ENCODE assay signal across 30 cellular contexts in the genomic region with DNA sequence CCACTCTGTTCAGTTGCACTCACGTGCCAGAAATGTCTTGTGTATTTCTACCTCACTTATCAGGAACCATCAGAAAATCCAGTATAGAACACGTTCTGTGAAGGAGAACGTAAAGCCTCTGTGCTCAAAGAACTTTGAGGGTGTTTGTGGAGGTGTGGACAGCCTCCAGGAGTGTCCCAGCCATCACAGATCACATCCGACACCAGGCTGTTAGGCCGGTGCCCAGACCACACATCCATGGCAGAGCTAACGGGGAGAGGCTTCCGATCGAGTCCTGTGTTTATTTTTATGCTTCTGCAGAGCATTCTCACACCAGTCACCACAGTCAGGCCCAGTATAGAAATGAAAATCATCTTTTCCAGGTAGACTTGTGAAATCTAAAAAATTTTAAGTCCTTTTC.
"Had no signal": no experiment of that assay in that cellular context is flagged by ENCODE, and none has a peak within 500 bp of the region (broad histone marks: within the 10 kb centered on the region; RNA-seq: fewer than 3 reads in every experiment).

No MANE protein-coding gene starts in this region.

- H3K27ac ChIP-seq: body of pancreas, gastrocnemius medialis, lower lobe of right lung, neutrophil, skin epidermis had no signal

- H3K9me3 ChIP-seq: adrenal gland, body of pancreas, gastrocnemius medialis, lower lobe of right lung, neutrophil, thoracic aorta had no signal

- H3K4me1 Mint-ChIP-seq: immature natural killer cell had no signal

- H3K9me3 Mint-ChIP-seq: activated CD4-positive, alpha-beta memory T cell treated with anti-CD3 and anti-CD28 coated beads for 36 hours; activated naive CD4-positive, alpha-beta T cell treated with anti-CD3 and anti-CD28 coated beads, Interleukin-2, amount 50 U/mL, for 72 hours; activated T-cell treated with anti-CD3 and anti-CD28 coated beads, Interleukin-2, amount 50 U/mL, for 72 hours; immature natural killer cell; natural killer cell treated with Interleukin-12 subunit alpha and Interleukin-12 subunit beta and Interleukin-15 and Interleukin-18, amount 100 ng/mL, for 72 hours; stimulated activated effector memory CD8-positive, alpha-beta T cell treated with anti-CD3 and anti-CD28 coated beads, Interleukin-12 subunit alpha, Interleukin-12 subunit beta, amount 100 ng/mL, for 72 hours; stimulated activated naive CD8-positive, alpha-beta T cell treated with anti-CD3 and anti-CD28 coated beads, Interleukin-15, Interleukin-2, amounts not matched to agents 100 ng/mL and 50 ng/mL, for 24 hours; T-cell had no signal

- H3K27me3 Mint-ChIP-seq: activated CD4-positive, alpha-beta memory T cell treated with anti-CD3 and anti-CD28 coated beads for 36 hours; natural killer cell treated with Interleukin-12 subunit alpha and Interleukin-12 subunit beta and Interleukin-15 and Interleukin-18, amount 100 ng/mL, for 72 hours; stimulated activated naive CD8-positive, alpha-beta T cell treated with anti-CD3 and anti-CD28 coated beads, Interleukin-15, Interleukin-2, amounts not matched to agents 100 ng/mL and 50 ng/mL, for 24 hours; T-cell had no signal

- DNase-seq: activated CD4-positive, alpha-beta memory T cell treated with anti-CD3 and anti-CD28 coated beads for 36 hours; activated CD4-positive, alpha-beta T cell treated with anti-CD3 and anti-CD28 coated beads for 4 hours; activated CD4-positive, CD25-positive, alpha-beta regulatory T cell; activated naive CD4-positive, alpha-beta T cell; activated T-cell treated with anti-CD3 and anti-CD28 coated beads, Interleukin-2, amount 50 U/mL, for 72 hours; body of pancreas; cerebellar nuclear complex; effector memory CD4-positive, alpha-beta T cell; erythroblast; gastrocnemius medialis; glutamatergic neuron; hippocampal formation; immature natural killer cell; kidney; mesenchymal stem cell; stimulated activated CD4-positive, alpha-beta T cell treated with anti-CD3 and anti-CD28 coated beads, Interleukin-4, amount 100 ng/mL, for 24 hours; T-cell; trophoblast cell had no signal

- H3K27ac Mint-ChIP-seq: activated CD4-positive, alpha-beta memory T cell treated with anti-CD3 and anti-CD28 coated beads for 36 hours; activated T-cell treated with anti-CD3 and anti-CD28 coated beads, Interleukin-2, amount 50 U/mL, for 72 hours; immature natural killer cell; natural killer cell treated with Interleukin-12 subunit alpha and Interleukin-12 subunit beta and Interleukin-15 and Interleukin-18, amount 100 ng/mL, for 72 hours; stimulated activated effector memory CD8-positive, alpha-beta T cell treated with anti-CD3 and anti-CD28 coated beads, Interleukin-12 subunit alpha, Interleukin-12 subunit beta, amount 100 ng/mL, for 72 hours; stimulated activated naive CD8-positive, alpha-beta T cell treated with anti-CD3 and anti-CD28 coated beads, Interleukin-15, Interleukin-2, amounts not matched to agents 100 ng/mL and 50 ng/mL, for 24 hours had no signal

- H3K27me3 ChIP-seq: adrenal gland, body of pancreas, dorsolateral prefrontal cortex, gastrocnemius medialis, neutrophil had no signal

- H3K4me3 ChIP-seq: adrenal gland, body of pancreas, coronary artery, dorsolateral prefrontal cortex, gastrocnemius medialis, lower lobe of right lung, skin epidermis, thoracic aorta had no signal

- H3K4me3 Mint-ChIP-seq: activated CD4-positive, alpha-beta memory T cell treated with anti-CD3 and anti-CD28 coated beads for 36 hours; activated T-cell treated with anti-CD3 and anti-CD28 coated beads, Interleukin-2, amount 50 U/mL, for 72 hours; immature natural killer cell; natural killer cell treated with Interleukin-12 subunit alpha and Interleukin-12 subunit beta and Interleukin-15 and Interleukin-18, amount 100 ng/mL, for 72 hours; stimulated activated effector memory CD8-positive, alpha-beta T cell treated with anti-CD3 and anti-CD28 coated beads, Interleukin-12 subunit alpha, Interleukin-12 subunit beta, amount 100 ng/mL, for 72 hours; stimulated activated naive CD8-positive, alpha-beta T cell treated with anti-CD3 and anti-CD28 coated beads, Interleukin-15, Interleukin-2, amounts not matched to agents 100 ng/mL and 50 ng/mL, for 24 hours; T-cell had no signal

- ATAC-seq: activated naive CD4-positive, alpha-beta T cell treated with anti-CD3 and anti-CD28 coated beads, Interleukin-2, amount 50 U/mL, for 72 hours; activated T-cell treated with anti-CD3 and anti-CD28 coated beads, Interleukin-2, amount 50 U/mL, for 72 hours; body of pancreas; gastrocnemius medialis; lower lobe of right lung; natural killer cell treated with Interleukin-12 subunit alpha and Interleukin-12 subunit beta and Interleukin-15 and Interleukin-18, amount 100 ng/mL, for 72 hours; sciatic nerve; stimulated activated effector memory CD8-positive, alpha-beta T cell treated with anti-CD3 and anti-CD28 coated beads, Interleukin-12 subunit alpha, Interleukin-12 subunit beta, amount 100 ng/mL, for 72 hours; T-cell had no signal

- H3K36me3 Mint-ChIP-seq: natural killer cell treated with Interleukin-12 subunit alpha and Interleukin-12 subunit beta and Interleukin-15 and Interleukin-18, amount 100 ng/mL, for 72 hours had no signal
